In the genomic region with DNA sequence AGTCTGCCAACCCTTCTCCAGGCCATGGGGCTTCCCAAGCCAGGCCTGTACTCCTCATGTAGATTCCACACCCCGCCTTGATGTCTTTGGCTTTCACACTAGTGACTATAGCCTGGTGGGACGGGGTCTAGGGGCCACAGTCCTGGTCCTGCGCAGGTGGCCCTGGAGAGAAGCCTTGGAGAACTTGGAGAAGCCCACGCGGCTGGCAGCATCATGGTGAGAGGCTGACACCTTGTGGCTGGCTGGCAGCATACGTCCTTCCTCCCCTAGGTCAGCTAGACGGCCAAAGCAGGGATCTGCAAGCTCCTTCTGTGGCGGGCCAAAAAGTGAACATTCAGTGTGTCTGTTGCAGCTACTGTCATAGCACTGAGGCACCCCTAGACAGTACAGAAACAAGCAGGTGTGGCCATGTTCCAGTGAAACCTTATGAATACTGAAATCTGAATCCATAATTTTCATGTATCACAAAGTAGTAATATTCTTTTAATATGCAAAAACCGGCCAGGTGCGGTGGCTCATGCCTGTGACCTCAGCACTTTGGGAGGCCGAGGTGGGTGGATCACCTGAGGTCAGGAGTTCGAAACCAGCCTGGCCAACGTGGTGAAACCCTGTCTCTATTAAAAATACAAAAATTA, we compare ENCODE assay signal across 8 cellular contexts. TPM values are rescaled to one million over a fixed set of nuclear protein-coding genes. Genes with fewer than 3 reads are reported as not detected.
DNase-seq lines count a peak whose midpoint lies in the region; ATAC-seq and TF ChIP-seq lines count a peak whose summit lies in the region.

No MANE protein-coding gene starts in this region.

- H3K4me1 ChIP-seq in ascending aorta (no peaks in the 10 kb centered on the region), sigmoid colon (peaks cover 0 to 10% (median 0%) of the 10 kb centered on the region in 4 donors)

- H3K27me3 ChIP-seq in GM06990 (replicated peaks; ENCODE audit: control insufficient read depth, insufficient read depth, low read length) (no peaks in the 10 kb centered on the region; the same call in 1 of the 2 replicates), ascending aorta (no peaks in the 10 kb centered on the region), sigmoid colon (peaks cover 0 to 36% (median 10%) of the 10 kb centered on the region in 3 donors)

- peak; percentile 53 for DNase-seq in GM06990 (ENCODE audit: extremely low read depth, insufficient read length)
- peak; percentile 71 for DNase-seq in MV-4-11 (lab: John Stamatoyannopoulos, UW)
- DNase-seq in SKM-1 treated with dmso at 0.1 percent for 144 hours (lab: John Stamatoyannopoulos, UW; ENCODE audit: unreplicated experiment), result peak; percentile 74
- DNase-seq in ascending aorta (ENCODE audit: low spot score in 2 of 2), result peak in 1 of 2 donors; percentile 72
- DNase-seq in hepatic stellate cell (ENCODE audit: low spot score), result peak; percentile 76
- peak; percentile 77 for DNase-seq in sigmoid colon

- 37 to 41% methylated on average over 13 of the region's 13 CpGs for WGBS in sigmoid colon, 2 donors

- H3K27ac ChIP-seq in ascending aorta (no peak overlapping the region), sigmoid colon (no peak overlapping the region)

- intact Hi-C loops in ascending aorta (cut with DNase I), result no loop called here
- intact Hi-C loops in sigmoid colon (cut with DNase I), result no loop called here

- no peaks in the 10 kb centered on the region for H3K9me3 ChIP-seq in ascending aorta
- H3K9me3 ChIP-seq in sigmoid colon, result no peaks in the 10 kb centered on the region

- H3K4me3 ChIP-seq in GM06990 (replicated peaks; ENCODE audit: low read depth, low read length) (no peak overlapping the region), ascending aorta (no peak overlapping the region), sigmoid colon (no peak overlapping the region)

- TF ChIP-seq EP300 in sigmoid colon (IDR thresholded peaks at IDR 0.05), result no peak

- TF ChIP-seq POLR2A in sigmoid colon (IDR thresholded peaks at IDR 0.05), result no peak

- no peak for ATAC-seq in HG02571 (IDR thresholded peaks at IDR 0.05; ENCODE audit: unreplicated experiment)
- no peak for ATAC-seq in GM19397 (IDR thresholded peaks at IDR 0.05; ENCODE audit: unreplicated experiment)

- H3K36me3 ChIP-seq in GM06990 (ENCODE audit: control insufficient read depth, insufficient read depth, low read length) (no peaks in the 10 kb centered on the region), ascending aorta (no peaks in the 10 kb centered on the region), sigmoid colon (no peaks in the 10 kb centered on the region)

- TF ChIP-seq CTCF in GM06990 (IDR thresholded peaks at IDR 0.05; ENCODE audit: insufficient read depth, low read length, poor library complexity, severe bottlenecking) (peak; percentile 88), ascending aorta (IDR thresholded peaks at IDR 0.05) (peak; percentile 37 to 64 (median 47)), sigmoid colon (IDR thresholded peaks at IDR 0.05) (peak in 3 of 4 experiments; percentile 33 to 55 (median 39))

RNA-seq across cellular contexts. Expression of gene FAM83F, which starts 42.0 kb away (rescaled TPM):
- total RNA-seq in ascending aorta (not detected), sigmoid colon (under 1 TPM; under 0.01 to 0.71 (median 0.08) TPM)
- 10 to 100 TPM; 10.2 to 19.5 (median 17.8) TPM for polyA plus RNA-seq in sigmoid colon
